In genomic region chr6:40466986-40467584, GRCh38 we compare ENCODE assay signal across 24 cellular contexts.
DNase-seq lines count a peak whose midpoint lies in the region; ATAC-seq, FAIRE-seq and TF ChIP-seq lines count a peak whose summit lies in the region.
"Had no signal": no experiment of that assay in that cellular context is flagged by ENCODE, and none has a peak within 500 bp of the region (broad histone marks: within the 10 kb centered on the region; RNA-seq: fewer than 3 reads in every experiment).

No MANE protein-coding gene starts in this region.

- TF ChIP-seq CTCF in CD14-positive monocyte (IDR thresholded peaks at IDR 0.05) (no peak), HEK293 (tag by site-specific recombination; IDR thresholded peaks at IDR 0.05) (no peak), bronchial epithelial cell (IDR thresholded peaks at IDR 0.05; ENCODE audit: insufficient read depth, low read length, severe bottlenecking) (no peak), testis (IDR thresholded peaks at IDR 0.05) (no peak)

- no peaks in the 10 kb centered on the region for H3K36me3 Mint-ChIP-seq in CD14-positive monocyte
- H3K36me3 Mint-ChIP-seq: CD8-positive, alpha-beta T cell had no signal

- WGBS in testis, 2 donors, result 67 to 83% methylated on average over 3 of the region's 3 CpGs

- H3K4me3 Mint-ChIP-seq in CD14-positive monocyte, result no peak overlapping the region
- H3K4me3 Mint-ChIP-seq: CD4-positive, alpha-beta T cell; CD8-positive, alpha-beta T cell had no signal

- H3K27me3 ChIP-seq in bronchial epithelial cell (ENCODE audit: control insufficient read depth, insufficient read depth, low read length), result no peaks in the 10 kb centered on the region
- H3K27me3 ChIP-seq in testis, result no peaks in the 10 kb centered on the region
- H3K27me3 ChIP-seq: BE2C, BLaER1 had no signal

- intact Hi-C loops in CD14-positive monocyte (cut with micrococcal nuclease), result no loop called here
- intact Hi-C loops in testis (cut with DNase I; ENCODE audit: low total_unique reads), result no loop called here

- CTCF ChIA-PET in HEK293 (lab: Yijun Ruan, JAX), result no interaction called here

- ATAC-seq in GM18868 (IDR thresholded peaks at IDR 0.05; ENCODE audit: unreplicated experiment), result no peak
- ATAC-seq: CD8-positive, alpha-beta T cell; GM12878 had no signal

- no peaks in the 10 kb centered on the region for H3K4me1 ChIP-seq in HEK293 (ENCODE audit: control insufficient read depth, insufficient read depth, low read length)
- H3K4me1 ChIP-seq in testis, result peaks cover 5% of the 10 kb centered on the region
- H3K4me1 ChIP-seq: BE2C, BLaER1, Caco-2 had no signal

- DNase-seq in CD14-positive monocyte (ENCODE audit: low spot score), result peak; percentile 6
- no peak for DNase-seq in bronchial epithelial cell (ENCODE audit: low read depth)
- peak; percentile 38 for DNase-seq in testis
- no peak for DNase-seq in GF-D8 (lab: John Stamatoyannopoulos, UW)
- DNase-seq in activated CD4-positive, CD25-positive, alpha-beta regulatory T cell treated with anti-CD3 and anti-CD28 coated beads, Interleukin-2, amount 50 U/mL, for 72 hours, result no peak
- DNase-seq: 8988T; ACHN; BE2C; C1 segment of cervical spinal cord; Caco-2; Calu3; CD4-positive, alpha-beta T cell; CD8-positive, alpha-beta T cell; DMS79 treated with DMSO at 0.1 percent for 48 hours had no signal

- TF ChIP-seq POLR2A in testis (IDR thresholded peaks at IDR 0.05), result no peak

- H3K4me3 ChIP-seq in HEK293 (ENCODE audit: low read depth, low read length) (no peak overlapping the region), bronchial epithelial cell (ENCODE audit: low read depth, low read length) (no peak overlapping the region), testis (no peak overlapping the region)
- H3K4me3 ChIP-seq: BLaER1, GM12878 had no signal

- POLR2A ChIA-PET in HEK293 (lab: Yijun Ruan, JAX), result no interaction called here

- FAIRE-seq in bronchial epithelial cell (lab: Jason Lieb, UNC), result peak; percentile 47
- FAIRE-seq: A204.1, D721Med, G401.6, GM12878, GM12892, GM18507, GM19239 had no signal

- H3K9me3 ChIP-seq in HEK293 (ENCODE audit: control insufficient read depth, insufficient read depth, low read depth, low read length), result no peaks in the 10 kb centered on the region
- H3K9me3 ChIP-seq in testis, result no peaks in the 10 kb centered on the region
- H3K9me3 ChIP-seq: BE2C, BLaER1, Caco-2 had no signal

- no peak overlapping the region for H3K27ac Mint-ChIP-seq in CD14-positive monocyte
- H3K27ac Mint-ChIP-seq: CD4-positive, alpha-beta T cell; CD8-positive, alpha-beta T cell had no signal

- no peaks in the 10 kb centered on the region for H3K4me1 Mint-ChIP-seq in CD14-positive monocyte

- H3K36me3 ChIP-seq in HEK293 (ENCODE audit: control insufficient read depth in 2 of 2, insufficient read depth in 1 of 2, low read length in 2 of 2) (no peaks in the 10 kb centered on the region), bronchial epithelial cell (ENCODE audit: control insufficient read depth, insufficient read depth, low read length) (no peaks in the 10 kb centered on the region), testis (ENCODE audit: low read depth, missing control alignments) (no peaks in the 10 kb centered on the region)
- H3K36me3 ChIP-seq: BE2C, BLaER1 had no signal

- peaks cover 0 to 3% (median 0%) of the 10 kb centered on the region in 7 donors for H3K9me3 Mint-ChIP-seq in CD14-positive monocyte
- H3K9me3 Mint-ChIP-seq: CD4-positive, alpha-beta T cell; CD8-positive, alpha-beta T cell had no signal

- H3K27me3 Mint-ChIP-seq in CD14-positive monocyte (ENCODE audit: low read depth in 3 of 3), result peaks cover 6 to 8% (median 7%) of the 10 kb centered on the region in 3 donors
- H3K27me3 Mint-ChIP-seq: CD4-positive, alpha-beta T cell had no signal

- H3K27ac ChIP-seq in HEK293 (ENCODE audit: extremely low read depth, low read depth, low read length) (no peak overlapping the region), testis (no peak overlapping the region)
- H3K27ac ChIP-seq: BLaER1 had no signal

TF ChIP-seq in HEK293, 187 proteins besides CTCF, POLR2A, EP300 and RAD21:
- no peak for TF ChIP-seq ZNF138 (tag by site-specific recombination; IDR thresholded peaks at IDR 0.05; ENCODE audit: borderline replicate concordance)
- TF ChIP-seq, protein P1, sequence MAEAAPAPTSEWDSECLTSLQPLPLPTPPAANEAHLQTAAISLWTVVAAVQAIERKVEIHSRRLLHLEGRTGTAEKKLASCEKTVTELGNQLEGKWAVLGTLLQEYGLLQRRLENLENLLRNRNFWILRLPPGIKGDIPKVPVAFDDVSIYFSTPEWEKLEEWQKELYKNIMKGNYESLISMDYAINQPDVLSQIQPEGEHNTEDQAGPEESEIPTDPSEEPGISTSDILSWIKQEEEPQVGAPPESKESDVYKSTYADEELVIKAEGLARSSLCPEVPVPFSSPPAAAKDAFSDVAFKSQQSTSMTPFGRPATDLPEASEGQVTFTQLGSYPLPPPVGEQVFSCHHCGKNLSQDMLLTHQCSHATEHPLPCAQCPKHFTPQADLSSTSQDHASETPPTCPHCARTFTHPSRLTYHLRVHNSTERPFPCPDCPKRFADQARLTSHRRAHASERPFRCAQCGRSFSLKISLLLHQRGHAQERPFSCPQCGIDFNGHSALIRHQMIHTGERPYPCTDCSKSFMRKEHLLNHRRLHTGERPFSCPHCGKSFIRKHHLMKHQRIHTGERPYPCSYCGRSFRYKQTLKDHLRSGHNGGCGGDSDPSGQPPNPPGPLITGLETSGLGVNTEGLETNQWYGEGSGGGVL (tag by site-specific recombination; IDR thresholded peaks at IDR 0.05), result no peak
- TF ChIP-seq ZNF513 (tag by site-specific recombination; IDR thresholded peaks at IDR 0.05), result peak; percentile 84
- TF ChIP-seq ZNF157 (tag by site-specific recombination; IDR thresholded peaks at IDR 0.05), result no peak
TF ChIP-seq in HEK293: peak in this region for 1.

Comparison
In these comparisons a context has a peak if more than half of its experiments do, and no peak if none do; other contexts are left out.
1. DNase-seq: peak in CD14-positive monocyte (single experiment) and testis (single experiment); none in bronchial epithelial cell (single experiment), GF-D8 (single experiment) and activated CD4-positive, CD25-positive, alpha-beta regulatory T cell treated with anti-CD3 and anti-CD28 coated beads, Interleukin-2, amount 50 U/mL, for 72 hours (single experiment).